1 cellular context compared by ENCODE assay signal in genomic region chr9:124006448-124007156, GRCh38.
TF ChIP-seq lines count a peak whose summit lies in the region.

No MANE protein-coding gene starts in this region.

TF ChIP-seq in GM23338, 12 proteins besides CTCF, POLR2A, EP300 and RAD21 (continued from another document):
- TF ChIP-seq ZNF462 (CRISPR knock-in tag; IDR thresholded peaks at IDR 0.05) (no peak), STAT1 (IDR thresholded peaks at IDR 0.05; ENCODE audit: unreplicated experiment) (no peak)
- TF ChIP-seq, protein P1, sequence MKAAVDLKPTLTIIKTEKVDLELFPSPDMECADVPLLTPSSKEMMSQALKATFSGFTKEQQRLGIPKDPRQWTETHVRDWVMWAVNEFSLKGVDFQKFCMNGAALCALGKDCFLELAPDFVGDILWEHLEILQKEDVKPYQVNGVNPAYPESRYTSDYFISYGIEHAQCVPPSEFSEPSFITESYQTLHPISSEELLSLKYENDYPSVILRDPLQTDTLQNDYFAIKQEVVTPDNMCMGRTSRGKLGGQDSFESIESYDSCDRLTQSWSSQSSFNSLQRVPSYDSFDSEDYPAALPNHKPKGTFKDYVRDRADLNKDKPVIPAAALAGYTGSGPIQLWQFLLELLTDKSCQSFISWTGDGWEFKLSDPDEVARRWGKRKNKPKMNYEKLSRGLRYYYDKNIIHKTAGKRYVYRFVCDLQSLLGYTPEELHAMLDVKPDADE (IDR thresholded peaks at IDR 0.05): no peak
